32 cellular contexts compared by ENCODE assay signal in genomic region chr2:70620020-70620419, GRCh38.
DNase-seq lines count a peak whose midpoint lies in the region; ATAC-seq and TF ChIP-seq lines count a peak whose summit lies in the region.
"Had no signal": no experiment of that assay in that cellular context is flagged by ENCODE, and none has a peak within 500 bp of the region (broad histone marks: within the 10 kb centered on the region; RNA-seq: fewer than 3 reads in every experiment).

No MANE protein-coding gene starts in this region.

- H3K9me3 ChIP-seq in MM.1S (replicated peaks; ENCODE audit: insufficient read depth, low read length) (no peaks in the 10 kb centered on the region), WERI-Rb-1 (ENCODE audit: severe bottlenecking) (no peaks in the 10 kb centered on the region)
- H3K9me3 ChIP-seq: A549, esophagus muscularis mucosa, heart right ventricle, psoas muscle, SJSA1, thoracic aorta had no signal

- H3K4me3 ChIP-seq in MM.1S (ENCODE audit: low read length) (peak overlapping the region; percentile 33), WERI-Rb-1 (ENCODE audit: low read depth, low read length) (no peak overlapping the region), mesendoderm (ENCODE audit: low read length) (no peak overlapping the region), foreskin fibroblast (ENCODE audit: low read depth in 1 of 2, low read length in 2 of 2) (no peak overlapping the region)
- H3K4me3 ChIP-seq: A549, esophagus muscularis mucosa, GM12878, heart right ventricle, K562, psoas muscle, SJSA1, thoracic aorta had no signal

- H3K18ac ChIP-seq in mesendoderm (ENCODE audit: low read length): no peak overlapping the region

- H3K79me2 ChIP-seq in MM.1S (ENCODE audit: low read length) (no peaks in the 10 kb centered on the region), mesendoderm (ENCODE audit: control insufficient read depth, insufficient read depth, low read length) (no peaks in the 10 kb centered on the region)

- peak overlapping the region; percentile 38; the same call in 1 of the 2 replicates for H2AFZ ChIP-seq in MM.1S (ENCODE audit: low read length)

- no peak overlapping the region for H4K5ac ChIP-seq in mesendoderm (ENCODE audit: low read length)

- H3K27ac ChIP-seq in MM.1S (ENCODE audit: low read length): peak overlapping the region; percentile 33; the same call in 1 of the 2 replicates
- no peak overlapping the region; the same call in 1 of the 2 replicates for H3K27ac ChIP-seq in WERI-Rb-1
- no peak overlapping the region for H3K27ac ChIP-seq in mesendoderm (ENCODE audit: low read depth, low read length)
- H3K27ac ChIP-seq: A549, brain microvascular endothelial cell, esophagus muscularis mucosa, foreskin keratinocyte, heart right ventricle, psoas muscle, SJSA1, thoracic aorta had no signal

- DNase-seq in NCI-H510A treated with DMSO at 0.1 percent for 48 hours (lab: John Stamatoyannopoulos, UW): peak; percentile 74
- DNase-seq in NCI-H510A (lab: John Stamatoyannopoulos, UW): no peak
- peak; percentile 44 for DNase-seq in MM.1S
- peak; percentile 23 for DNase-seq in WERI-Rb-1
- DNase-seq in mesendoderm: peak; percentile 14
- no peak for DNase-seq in SIG-M5 (lab: John Stamatoyannopoulos, UW)
- DNase-seq in foreskin fibroblast: no peak
- DNase-seq: activated CD4-positive, alpha-beta T cell treated with anti-CD3 and anti-CD28 coated beads, Interleukin-2, amount 10 ng/mL, durations not matched to agents 7 days and 5 days; amygdala; brain microvascular endothelial cell; CD4-positive, CD25-positive, alpha-beta regulatory T cell; cerebellar nuclear complex; foreskin keratinocyte; heart right ventricle; immature natural killer cell; left colon; mammary epithelial cell; NCI-H1105; NCI-H526; psoas muscle; stimulated activated CD4-positive, alpha-beta T cell treated with anti-CD3 and anti-CD28 coated beads, Interleukin-12 subunit alpha, Interleukin-12 subunit beta, amount 100 ng/mL, for 4 hours; stimulated activated CD4-positive, alpha-beta T cell treated with anti-CD3 and anti-CD28 coated beads, Interleukin-2, amount 100 ng/mL, for 48 hours; stimulated activated naive CD8-positive, alpha-beta T cell treated with anti-CD3 and anti-CD28 coated beads, Interleukin-15, amount 100 ng/mL, for 72 hours had no signal

- H2BK5ac ChIP-seq in mesendoderm (ENCODE audit: low read length): no peak overlapping the region

- H2BK120ac ChIP-seq in mesendoderm (ENCODE audit: low read depth, low read length): no peak overlapping the region

- no peak overlapping the region for H3K56ac ChIP-seq in mesendoderm (ENCODE audit: low read length)

- WGBS in mesendoderm (ENCODE audit: extremely low coverage, insufficient coverage, low lambda C conversion rate): no CpG with 5 or more reads among the region's 6 CpGs

- H3K4me2 ChIP-seq in MM.1S (ENCODE audit: low read depth, low read length) (peak overlapping the region; percentile 69), mesendoderm (ENCODE audit: low read length) (no peak overlapping the region)
- H3K4me2 ChIP-seq: A549 had no signal

- H4K20me1 ChIP-seq in MM.1S (ENCODE audit: insufficient read depth, low read length): no peaks in the 10 kb centered on the region

- peaks cover 44% of the 10 kb centered on the region for H3F3A ChIP-seq in MM.1S (ENCODE audit: insufficient read depth, low read length)

- no peak overlapping the region for H2AK5ac ChIP-seq in mesendoderm (ENCODE audit: low read length)

- H2BK15ac ChIP-seq in mesendoderm (replicated peaks; ENCODE audit: low read depth): no peak overlapping the region

- peak overlapping the region; percentile 15; the same call in 1 of the 2 replicates for H3K9ac ChIP-seq in MM.1S (ENCODE audit: low read length)
- no peak overlapping the region for H3K9ac ChIP-seq in mesendoderm (ENCODE audit: low read length)

- H3K4ac ChIP-seq in mesendoderm (ENCODE audit: low read depth, low read length): no peak overlapping the region

- no peaks in the 10 kb centered on the region for H3K79me1 ChIP-seq in mesendoderm (ENCODE audit: low read length)

- TF ChIP-seq CTCF in MM.1S (IDR thresholded peaks at IDR 0.05; ENCODE audit: low read length) (no peak), WERI-Rb-1 (IDR thresholded peaks at IDR 0.05; ENCODE audit: low read depth, low read length) (no peak), foreskin fibroblast (IDR thresholded peaks at IDR 0.05; ENCODE audit: low read depth, low read length) (no peak)

- H3K36me3 ChIP-seq in MM.1S (replicated peaks; ENCODE audit: insufficient read depth, low read length) (no peaks in the 10 kb centered on the region), WERI-Rb-1 (no peaks in the 10 kb centered on the region), mesendoderm (ENCODE audit: control insufficient read depth, insufficient read depth, low read length) (no peaks in the 10 kb centered on the region)
- H3K36me3 ChIP-seq: brain microvascular endothelial cell, esophagus muscularis mucosa, heart right ventricle, SJSA1, thoracic aorta had no signal

- ATAC-seq in GM21825 (IDR thresholded peaks at IDR 0.05; ENCODE audit: unreplicated experiment): no peak
- ATAC-seq: A549; foreskin keratinocyte; GM12878; heart right ventricle; K562; left colon; natural killer cell treated with Interleukin-12 subunit alpha and Interleukin-12 subunit beta and Interleukin-15 and Interleukin-18, amount 100 ng/mL, for 72 hours; psoas muscle; sciatic nerve; stimulated activated naive CD8-positive, alpha-beta T cell treated with anti-CD3 and anti-CD28 coated beads, Interleukin-15, amount 100 ng/mL, for 72 hours had no signal

- H4K8ac ChIP-seq in mesendoderm (ENCODE audit: low read depth, low read length): no peak overlapping the region

- no peaks in the 10 kb centered on the region for H3K27me3 ChIP-seq in MM.1S (replicated peaks; ENCODE audit: insufficient read depth, low read length)
- H3K27me3 ChIP-seq in WERI-Rb-1 (ENCODE audit: insufficient read depth, low read depth, severe bottlenecking): peaks cover 3% of the 10 kb centered on the region
- H3K27me3 ChIP-seq in mesendoderm (ENCODE audit: insufficient read depth, low read length, poor library complexity): no peaks in the 10 kb centered on the region
- H3K27me3 ChIP-seq: foreskin keratinocyte, SJSA1 had no signal

- H3K4me1 ChIP-seq in MM.1S (ENCODE audit: low read length) (peaks cover 49% of the 10 kb centered on the region), mesendoderm (ENCODE audit: control insufficient read depth, low read depth, low read length) (no peaks in the 10 kb centered on the region)
- H3K4me1 ChIP-seq: A549, heart right ventricle, psoas muscle, SJSA1 had no signal

- no peaks in the 10 kb centered on the region for H3K9me2 ChIP-seq in MM.1S (replicated peaks; ENCODE audit: insufficient read depth, low read length)

- H3K23ac ChIP-seq in mesendoderm (ENCODE audit: low read length): no peak overlapping the region

Comparison
In these comparisons a context has a peak if more than half of its experiments do, and no peak if none do; other contexts are left out.
1. DNase-seq: peak in NCI-H510A treated with DMSO at 0.1 percent for 48 hours (single experiment), MM.1S (single experiment), WERI-Rb-1 (single experiment) and mesendoderm (single experiment); none in NCI-H510A (single experiment), SIG-M5 (single experiment) and foreskin fibroblast (0 of 2).